17 cellular contexts compared by ENCODE assay signal in genomic region chr3:14137004-14137403, GRCh38. TPM values are rescaled to one million over a fixed set of nuclear protein-coding genes. Genes with fewer than 3 reads are reported as not detected.
A peak's percentile ranks its signal among the peaks of the same experiment; 100 is the strongest.
DNase-seq lines count a peak whose midpoint lies in the region; ATAC-seq and TF ChIP-seq lines count a peak whose summit lies in the region.
"Had no signal": no experiment of that assay in that cellular context is flagged by ENCODE, and none has a peak within 500 bp of the region (broad histone marks: within the 10 kb centered on the region; RNA-seq: fewer than 3 reads in every experiment).

No MANE protein-coding gene starts in this region.

- CTCF ChIA-PET in activated CD4-positive, alpha-beta T cell treated with anti-CD3 and anti-CD28 coated beads for 36 hours (lab: Charles Lee), result no interaction called here

- no peak overlapping the region for H3K4me3 Mint-ChIP-seq in activated CD4-positive, alpha-beta T cell treated with anti-CD3 and anti-CD28 coated beads for 36 hours
- H3K4me3 Mint-ChIP-seq: activated naive CD8-positive, alpha-beta T cell treated with anti-CD3 and anti-CD28 coated beads, Interleukin-2, amount 10 ng/mL, durations not matched to agents 7 days and 5 days; GM23338; stimulated activated naive CD8-positive, alpha-beta T cell treated with anti-CD3 and anti-CD28 coated beads, Interleukin-15, amount 100 ng/mL, for 72 hours had no signal

- no peak overlapping the region for H3K27ac Mint-ChIP-seq in activated CD4-positive, alpha-beta T cell treated with anti-CD3 and anti-CD28 coated beads for 36 hours
- H3K27ac Mint-ChIP-seq: activated naive CD8-positive, alpha-beta T cell treated with anti-CD3 and anti-CD28 coated beads, Interleukin-2, amount 10 ng/mL, durations not matched to agents 7 days and 5 days; GM23338 had no signal

- no peak for TF ChIP-seq CTCF in epithelial cell of esophagus (IDR thresholded peaks at IDR 0.05; ENCODE audit: insufficient read depth, low read depth, low read length, missing control alignments)
- no peak for TF ChIP-seq CTCF in left lung (IDR thresholded peaks at IDR 0.05)
- no peak for TF ChIP-seq CTCF in tibial nerve (IDR thresholded peaks at IDR 0.05)

- peak; percentile 75 for ATAC-seq in left lung
- ATAC-seq in activated CD4-positive, alpha-beta T cell treated with anti-CD3 and anti-CD28 coated beads for 36 hours, result no peak
- ATAC-seq: GM23338; stimulated activated naive CD8-positive, alpha-beta T cell treated with anti-CD3 and anti-CD28 coated beads, Interleukin-15, amount 100 ng/mL, for 72 hours had no signal

- H3K4me3 ChIP-seq in epithelial cell of esophagus (ENCODE audit: low read length), result no peak overlapping the region
- H3K4me3 ChIP-seq in left lung, result no peak overlapping the region
- H3K4me3 ChIP-seq in tibial nerve, result no peak overlapping the region
- H3K4me3 ChIP-seq: GM23338 had no signal

- H3K9me3 ChIP-seq in left lung (no peaks in the 10 kb centered on the region), tibial nerve (no peaks in the 10 kb centered on the region)

- H3K27ac ChIP-seq in left lung, result peak overlapping the region in 1 of 2 donors; percentile 43
- peak overlapping the region in 3 of 4 donors; percentile 1 to 33 (median 6) for H3K27ac ChIP-seq in tibial nerve
- H3K27ac ChIP-seq: 22Rv1, HL-60, VCaP had no signal

- no peaks in the 10 kb centered on the region for H3K27me3 Mint-ChIP-seq in activated CD4-positive, alpha-beta T cell treated with anti-CD3 and anti-CD28 coated beads for 36 hours
- H3K27me3 Mint-ChIP-seq: activated naive CD8-positive, alpha-beta T cell treated with anti-CD3 and anti-CD28 coated beads, Interleukin-2, amount 10 ng/mL, durations not matched to agents 7 days and 5 days; stimulated activated naive CD8-positive, alpha-beta T cell treated with anti-CD3 and anti-CD28 coated beads, Interleukin-15, amount 100 ng/mL, for 72 hours had no signal

- peak; percentile 47 for DNase-seq in DMS 273 (lab: John Stamatoyannopoulos, UW; ENCODE audit: unreplicated experiment)
- no peak for DNase-seq in DMS 273 treated with DMSO at 0.1 percent for 48 hours (lab: John Stamatoyannopoulos, UW)
- DNase-seq in epithelial cell of esophagus (ENCODE audit: low read depth), result peak; percentile 46
- DNase-seq in left lung, result peak in 1 of 2 donors; percentile 77
- no peak for DNase-seq in tibial nerve (ENCODE audit: low spot score in 2 of 2)
- no peak for DNase-seq in head of caudate nucleus
- DNase-seq in NCI-H1694 treated with DMSO at 0.1 percent for 48 hours (lab: John Stamatoyannopoulos, UW), result no peak
- DNase-seq in activated CD4-positive, alpha-beta T cell treated with anti-CD3 and anti-CD28 coated beads for 36 hours, result no peak
- DNase-seq: activated naive CD8-positive, alpha-beta T cell treated with anti-CD3 and anti-CD28 coated beads, Interleukin-2, amount 10 ng/mL, durations not matched to agents 7 days and 5 days; GF-D8; NCI-H2081 treated with DMSO at 0.1 percent for 48 hours; NK-92 treated with Interleukin-12 subunit alpha and Interleukin-12 subunit beta, amount 100 ng/mL, for 24 hours; stimulated activated naive CD8-positive, alpha-beta T cell treated with anti-CD3 and anti-CD28 coated beads, Interleukin-15, amount 100 ng/mL, for 72 hours had no signal

- no peak for TF ChIP-seq POLR2A in tibial nerve (IDR thresholded peaks at IDR 0.05)

- 67 to 71% methylated on average over 1 to 2 of the region's 3 CpGs for WGBS in tibial nerve, 2 donors

- peaks cover 2 to 100% of the 10 kb centered on the region in 2 donors for H3K36me3 ChIP-seq in left lung
- peaks cover 7 to 100% (median 35%) of the 10 kb centered on the region in 3 donors for H3K36me3 ChIP-seq in tibial nerve

- POLR2A ChIA-PET in activated CD4-positive, alpha-beta T cell treated with anti-CD3 and anti-CD28 coated beads for 36 hours (lab: Charles Lee), result no interaction called here

- H3K4me1 Mint-ChIP-seq in activated CD4-positive, alpha-beta T cell treated with anti-CD3 and anti-CD28 coated beads for 36 hours, result peaks cover 18% of the 10 kb centered on the region
- H3K4me1 Mint-ChIP-seq: activated naive CD8-positive, alpha-beta T cell treated with anti-CD3 and anti-CD28 coated beads, Interleukin-2, amount 10 ng/mL, durations not matched to agents 7 days and 5 days; GM23338 had no signal

- TF ChIP-seq EP300 in tibial nerve (IDR thresholded peaks at IDR 0.05), result no peak

- H3K9me3 Mint-ChIP-seq in activated CD4-positive, alpha-beta T cell treated with anti-CD3 and anti-CD28 coated beads for 36 hours (ENCODE audit: low read depth), result no peaks in the 10 kb centered on the region
- H3K9me3 Mint-ChIP-seq: activated naive CD8-positive, alpha-beta T cell treated with anti-CD3 and anti-CD28 coated beads, Interleukin-2, amount 10 ng/mL, durations not matched to agents 7 days and 5 days; GM23338; stimulated activated naive CD8-positive, alpha-beta T cell treated with anti-CD3 and anti-CD28 coated beads, Interleukin-15, amount 100 ng/mL, for 72 hours had no signal

- no peaks in the 10 kb centered on the region for H3K4me1 ChIP-seq in left lung
- H3K4me1 ChIP-seq in tibial nerve, result peaks cover 0 to 26% (median 0%) of the 10 kb centered on the region in 4 donors

- H3K36me3 Mint-ChIP-seq in activated CD4-positive, alpha-beta T cell treated with anti-CD3 and anti-CD28 coated beads for 36 hours (ENCODE audit: low read depth), result peaks cover 44% of the 10 kb centered on the region

- H3K27me3 ChIP-seq in left lung (no peaks in the 10 kb centered on the region), tibial nerve (no peaks in the 10 kb centered on the region)

- intact Hi-C loops in left lung (cut with DNase I) (no loop called here), head of caudate nucleus (cut with DNase I) (no loop called here)
- intact Hi-C loops in activated CD4-positive, alpha-beta T cell treated with anti-CD3 and anti-CD28 coated beads for 36 hours (cut with DNase I, micrococcal nuclease), result no loop called here

RNA-seq across cellular contexts. Expression of gene TMEM43, which starts 12.2 kb away (rescaled TPM):
- total RNA-seq in left lung (100 to 1,000 TPM in 1 of 2 donors, 10 to 100 TPM in 1; 82.3 to 104 TPM), tibial nerve (100 to 1,000 TPM in 3 of 4 donors, 10 to 100 TPM in 1; 99.9 to 130 (median 120) TPM)
- 10 to 100 TPM; 28.3 to 28.5 TPM for total RNA-seq in activated CD4-positive, alpha-beta T cell treated with anti-CD3 and anti-CD28 coated beads for 36 hours

RNA-seq across cellular contexts. Expression of gene CHCHD4, which starts 12.3 kb away (rescaled TPM):
- total RNA-seq in left lung, result 10 to 100 TPM in 1 of 2 donors, 1 to 10 TPM in 1; 9.6 to 13.6 TPM
- 10 to 100 TPM; 10.7 to 17.7 (median 13.8) TPM for total RNA-seq in tibial nerve
- total RNA-seq in activated CD4-positive, alpha-beta T cell treated with anti-CD3 and anti-CD28 coated beads for 36 hours, result 10 to 100 TPM; 23.3 TPM

RNA-seq across cellular contexts. Expression of gene XPC, which starts 41.4 kb away (rescaled TPM):
- total RNA-seq in left lung (10 to 100 TPM; 23.9 to 31.8 TPM), tibial nerve (10 to 100 TPM; 47.7 to 77.1 (median 61.3) TPM)
- total RNA-seq in activated CD4-positive, alpha-beta T cell treated with anti-CD3 and anti-CD28 coated beads for 36 hours, result 10 to 100 TPM; 24.3 to 24.7 TPM

RNA-seq across cellular contexts. Expression of gene LSM3, which starts 41.6 kb away (rescaled TPM):
- 10 to 100 TPM; 10.6 to 11.1 TPM for total RNA-seq in left lung
- total RNA-seq in tibial nerve, result 1 to 10 TPM; 4.8 to 7.9 (median 5.8) TPM
- 10 to 100 TPM; 23.0 to 30.2 TPM for total RNA-seq in activated CD4-positive, alpha-beta T cell treated with anti-CD3 and anti-CD28 coated beads for 36 hours

Comparison
In these comparisons a context has a peak if more than half of its experiments do, and no peak if none do; other contexts are left out.
1. DNase-seq: peak in DMS 273 (single experiment) and epithelial cell of esophagus (single experiment); none in DMS 273 treated with DMSO at 0.1 percent for 48 hours (single experiment), tibial nerve (0 of 2), head of caudate nucleus (0 of 42), NCI-H1694 treated with DMSO at 0.1 percent for 48 hours (single experiment) and activated CD4-positive, alpha-beta T cell treated with anti-CD3 and anti-CD28 coated beads for 36 hours (single experiment).